23 cellular contexts compared by ENCODE assay signal in the genomic region with DNA sequence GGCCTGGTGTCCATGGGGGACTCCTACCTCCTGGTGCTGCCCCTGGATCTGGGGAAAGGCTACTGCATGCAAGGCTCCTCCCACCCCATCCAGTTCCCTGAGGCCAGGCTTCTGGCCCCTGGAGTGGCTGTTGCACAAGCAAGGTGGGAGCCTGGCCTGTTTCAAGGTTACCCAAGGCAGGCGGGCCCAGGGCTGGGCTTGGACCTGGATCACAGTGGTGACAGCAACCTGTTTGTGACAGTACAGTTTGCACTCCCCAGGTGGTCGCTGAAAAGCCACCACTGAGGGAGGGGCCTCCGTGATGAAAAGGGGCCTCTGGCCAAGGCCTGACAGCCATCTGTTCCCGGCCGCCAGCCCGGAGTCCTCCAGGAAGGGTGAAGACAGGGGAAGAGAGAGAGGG. TPM values are rescaled to one million over a fixed set of nuclear protein-coding genes. Genes with fewer than 3 reads are reported as not detected.
DNase-seq lines count a peak whose midpoint lies in the region; ATAC-seq and TF ChIP-seq lines count a peak whose summit lies in the region.
"Had no signal": no experiment of that assay in that cellular context is flagged by ENCODE, and none has a peak within 500 bp of the region (broad histone marks: within the 10 kb centered on the region; RNA-seq: fewer than 3 reads in every experiment).

No MANE protein-coding gene starts in this region.

- no peaks in the 10 kb centered on the region for H3K9me2 ChIP-seq in Karpas-422 (replicated peaks; ENCODE audit: insufficient read depth, low read length)

- H3K27ac Mint-ChIP-seq in MCF 10A (ENCODE audit: low read depth, unreplicated experiment) = peak overlapping the region; percentile 14
- H3K27ac Mint-ChIP-seq in CD8-positive, alpha-beta T cell = no peak overlapping the region
- no peak overlapping the region for H3K27ac Mint-ChIP-seq in activated CD8-positive, alpha-beta T cell treated with anti-CD3 and anti-CD28 coated beads for 36 hours
- H3K27ac Mint-ChIP-seq: CD4-positive, alpha-beta memory T cell; HFFc6 had no signal

- H2AFZ ChIP-seq in mammary epithelial cell (ENCODE audit: low read depth, low read length) (no peak overlapping the region), Karpas-422 (ENCODE audit: low read length) (no peak overlapping the region)

- in situ Hi-C loops in mammary epithelial cell (cut with MboI; ENCODE audit: low sequenced_read_pairs in 2 of 2) = no loop called here

- H3K27me3 Mint-ChIP-seq in MCF 10A (ENCODE audit: insufficient read depth, unreplicated experiment) = no peaks in the 10 kb centered on the region
- no peaks in the 10 kb centered on the region for H3K27me3 Mint-ChIP-seq in CD8-positive, alpha-beta T cell (ENCODE audit: low read depth)
- H3K27me3 Mint-ChIP-seq in activated CD8-positive, alpha-beta T cell treated with anti-CD3 and anti-CD28 coated beads for 36 hours = peaks cover 6% of the 10 kb centered on the region

- no peaks in the 10 kb centered on the region for H3K36me3 Mint-ChIP-seq in MCF 10A (ENCODE audit: insufficient read depth, unreplicated experiment)
- no peaks in the 10 kb centered on the region for H3K36me3 Mint-ChIP-seq in CD8-positive, alpha-beta T cell
- no peaks in the 10 kb centered on the region for H3K36me3 Mint-ChIP-seq in activated CD8-positive, alpha-beta T cell treated with anti-CD3 and anti-CD28 coated beads for 36 hours (ENCODE audit: low read depth)
- H3K36me3 Mint-ChIP-seq: CD4-positive, alpha-beta memory T cell had no signal

- H3K9ac ChIP-seq in mammary epithelial cell (ENCODE audit: insufficient read depth, low read length) = no peak overlapping the region
- no peak overlapping the region for H3K9ac ChIP-seq in Karpas-422 (ENCODE audit: low read length)
- H3K9ac ChIP-seq: BLaER1 had no signal

- POLR2A ChIA-PET in MCF 10A (lab: Yijun Ruan, JAX) = no interaction called here
- POLR2A ChIA-PET in CD8-positive, alpha-beta T cell (lab: Charles Lee) = no interaction called here
- POLR2A ChIA-PET in activated CD8-positive, alpha-beta T cell treated with anti-CD3 and anti-CD28 coated beads for 36 hours (lab: Charles Lee) = no interaction called here

- WGBS in mammary epithelial cell (ENCODE audit: low coverage, missing lambda C conversion rate) = 49% methylated on average over 4 of the region's 6 CpGs

- intact Hi-C loops in MCF 10A (cut with micrococcal nuclease) = no loop called here
- intact Hi-C loops in mammary epithelial cell (cut with micrococcal nuclease) = no loop called here
- intact Hi-C loops in CD8-positive, alpha-beta T cell (cut with DNase I, micrococcal nuclease) = no loop called here
- intact Hi-C loops in activated CD8-positive, alpha-beta T cell treated with anti-CD3 and anti-CD28 coated beads for 36 hours (cut with micrococcal nuclease) = no loop called here

- H3K4me3 Mint-ChIP-seq in MCF 10A (ENCODE audit: unreplicated experiment) = no peak overlapping the region
- H3K4me3 Mint-ChIP-seq in CD8-positive, alpha-beta T cell = no peak overlapping the region
- no peak overlapping the region for H3K4me3 Mint-ChIP-seq in activated CD8-positive, alpha-beta T cell treated with anti-CD3 and anti-CD28 coated beads for 36 hours
- H3K4me3 Mint-ChIP-seq: CD4-positive, alpha-beta memory T cell; HFFc6 had no signal

- no peak overlapping the region for H3K4me3 ChIP-seq in mammary epithelial cell (replicated peaks in 1 of 3; ENCODE audit: insufficient read depth in 1 of 3, low read depth in 2 of 3, low read length in 3 of 3)
- no peak overlapping the region for H3K4me3 ChIP-seq in coronary artery
- H3K4me3 ChIP-seq in CD8-positive, alpha-beta T cell (ENCODE audit: low read depth, low read length) = no peak overlapping the region
- H3K4me3 ChIP-seq in Karpas-422 (ENCODE audit: low read length) = no peak overlapping the region
- H3K4me3 ChIP-seq: A549, BLaER1 had no signal

- H3K9me3 ChIP-seq in mammary epithelial cell (replicated peaks; ENCODE audit: insufficient read depth, low read length) (no peaks in the 10 kb centered on the region), Karpas-422 (ENCODE audit: low read length) (no peaks in the 10 kb centered on the region)
- H3K9me3 ChIP-seq in CD8-positive, alpha-beta T cell (ENCODE audit: low read length) = no peaks in the 10 kb centered on the region
- H3K9me3 ChIP-seq: A549 had no signal

- no peak for TF ChIP-seq CTCF in MCF 10A (IDR thresholded peaks at IDR 0.05; ENCODE audit: unreplicated experiment)
- TF ChIP-seq CTCF in mammary epithelial cell (conservative IDR thresholded peaks at IDR 0.05 in 1 of 2, IDR thresholded peaks at IDR 0.05 in 1 of 2; ENCODE audit: extremely low read depth in 1 of 2, insufficient read depth in 1 of 2, low read depth in 1 of 2, low read length in 2 of 2) = no peak
- TF ChIP-seq CTCF in coronary artery (IDR thresholded peaks at IDR 0.05) = no peak
- TF ChIP-seq CTCF in CD8-positive, alpha-beta T cell (IDR thresholded peaks at IDR 0.05) = no peak
- no peak for TF ChIP-seq CTCF in activated CD8-positive, alpha-beta T cell treated with anti-CD3 and anti-CD28 coated beads for 36 hours (IDR thresholded peaks at IDR 0.05)

- CTCF ChIA-PET in MCF 10A (lab: Yijun Ruan, JAX) (no interaction called here), mammary epithelial cell (lab: Charles Lee; ENCODE audit: low non-redundant PET) (no interaction called here)
- CTCF ChIA-PET in CD8-positive, alpha-beta T cell (lab: Charles Lee) = no interaction called here
- CTCF ChIA-PET in activated CD8-positive, alpha-beta T cell treated with anti-CD3 and anti-CD28 coated beads for 36 hours (lab: Charles Lee) = no interaction called here

- peaks cover 5% of the 10 kb centered on the region for H3K4me1 Mint-ChIP-seq in MCF 10A (ENCODE audit: insufficient read depth, unreplicated experiment)
- no peaks in the 10 kb centered on the region for H3K4me1 Mint-ChIP-seq in CD8-positive, alpha-beta T cell (ENCODE audit: low read depth)
- no peaks in the 10 kb centered on the region for H3K4me1 Mint-ChIP-seq in activated CD8-positive, alpha-beta T cell treated with anti-CD3 and anti-CD28 coated beads for 36 hours (ENCODE audit: low read depth)
- H3K4me1 Mint-ChIP-seq: CD4-positive, alpha-beta memory T cell had no signal

- H3K9me3 Mint-ChIP-seq in MCF 10A (ENCODE audit: unreplicated experiment) = peaks cover 8% of the 10 kb centered on the region
- H3K9me3 Mint-ChIP-seq in CD8-positive, alpha-beta T cell = peaks cover 2% of the 10 kb centered on the region
- no peaks in the 10 kb centered on the region for H3K9me3 Mint-ChIP-seq in activated CD8-positive, alpha-beta T cell treated with anti-CD3 and anti-CD28 coated beads for 36 hours
- H3K9me3 Mint-ChIP-seq: HFFc6 had no signal

- no peaks in the 10 kb centered on the region for H3K27me3 ChIP-seq in mammary epithelial cell (ENCODE audit: insufficient read depth, low read length)
- H3K27me3 ChIP-seq in CD8-positive, alpha-beta T cell (ENCODE audit: insufficient read depth, low read length) = no peaks in the 10 kb centered on the region
- H3K27me3 ChIP-seq in Karpas-422 (ENCODE audit: low read length) = no peaks in the 10 kb centered on the region
- H3K27me3 ChIP-seq: BLaER1 had no signal

- H3K27ac ChIP-seq in mammary epithelial cell (ENCODE audit: insufficient read depth, low read depth, low read length) (no peak overlapping the region), coronary artery (no peak overlapping the region), Karpas-422 (ENCODE audit: low read length) (no peak overlapping the region)
- no peak overlapping the region for H3K27ac ChIP-seq in CD8-positive, alpha-beta T cell (ENCODE audit: low read depth, low read length)
- H3K27ac ChIP-seq: A549, BLaER1, HL-60 had no signal

- H4K20me1 ChIP-seq in mammary epithelial cell (ENCODE audit: insufficient read depth, low read length) = no peaks in the 10 kb centered on the region
- no peaks in the 10 kb centered on the region for H4K20me1 ChIP-seq in Karpas-422 (ENCODE audit: insufficient read depth, low read depth, low read length)
- H4K20me1 ChIP-seq: BLaER1 had no signal

- dilution Hi-C loops in mammary epithelial cell (cut with HindIII; ENCODE audit: low sequenced_read_pairs) = no loop called here

- H3K4me2 ChIP-seq in mammary epithelial cell (ENCODE audit: insufficient read depth, low read depth, low read length) (no peak overlapping the region), Karpas-422 (ENCODE audit: low read depth, low read length, poor library complexity, severe bottlenecking) (no peak overlapping the region)
- H3K4me2 ChIP-seq: A549, BLaER1 had no signal

- DNase-seq in MCF 10A (ENCODE audit: unreplicated experiment) = no peak
- no peak for DNase-seq in mammary epithelial cell
- peak; percentile 5 for DNase-seq in NCI-H69 (lab: John Stamatoyannopoulos, UW)
- DNase-seq in coronary artery (ENCODE audit: low spot score) = peak; percentile 62
- peak; percentile 50 for DNase-seq in retina
- no peak for DNase-seq in CD8-positive, alpha-beta T cell
- no peak for DNase-seq in Karpas-422
- no peak for DNase-seq in activated CD8-positive, alpha-beta T cell treated with anti-CD3 and anti-CD28 coated beads for 36 hours
- DNase-seq: Calu3; CD4-positive, alpha-beta memory T cell; DMS79; HFFc6; NCI-H1105; NCI-H1694 treated with DMSO at 0.1 percent for 48 hours; NCI-H510A; NCI-H82; OCI-M1; SIG-M5 had no signal

- H3K36me3 ChIP-seq in mammary epithelial cell (ENCODE audit: insufficient read depth, low read length) = no peaks in the 10 kb centered on the region
- no peaks in the 10 kb centered on the region for H3K36me3 ChIP-seq in CD8-positive, alpha-beta T cell (ENCODE audit: insufficient read depth, low read length)
- no peaks in the 10 kb centered on the region for H3K36me3 ChIP-seq in Karpas-422 (ENCODE audit: insufficient read depth, low read length)
- H3K36me3 ChIP-seq: BLaER1 had no signal

- BruUV-seq in MCF 10A (replicated peaks; lab: Mats Ljungman, UMichigan) = no TSS peak
- no TSS peak for BruUV-seq in mammary epithelial cell (replicated peaks; lab: Mats Ljungman, UMichigan)

- no peak for ATAC-seq in CD8-positive, alpha-beta T cell
- no peak for ATAC-seq in activated CD8-positive, alpha-beta T cell treated with anti-CD3 and anti-CD28 coated beads for 36 hours

- H3K79me2 ChIP-seq in mammary epithelial cell (ENCODE audit: insufficient read depth, low read length) (no peaks in the 10 kb centered on the region), Karpas-422 (ENCODE audit: low read length) (no peaks in the 10 kb centered on the region)

- H3K4me1 ChIP-seq in mammary epithelial cell (ENCODE audit: insufficient read depth, low read length) = peaks cover 9% of the 10 kb centered on the region
- no peaks in the 10 kb centered on the region for H3K4me1 ChIP-seq in CD8-positive, alpha-beta T cell (ENCODE audit: insufficient read depth, low read length)
- no peaks in the 10 kb centered on the region for H3K4me1 ChIP-seq in Karpas-422 (ENCODE audit: low read length)
- H3K4me1 ChIP-seq: A549 had no signal

RNA-seq across cellular contexts. Expression of a gene that starts 14.4 kb away (rescaled TPM):
- total RNA-seq in MCF 10A (2022) = not detected in 2 replicates
- total RNA-seq in mammary epithelial cell = under 1 TPM in 1 of 2 donors, not detected in 1; 0.33 TPM
- polyA plus RNA-seq in mammary epithelial cell = 0.03 TPM
- polyA minus RNA-seq in mammary epithelial cell = not detected
- total RNA-seq in CD8-positive, alpha-beta T cell = not detected
- not detected in 2 replicates for total RNA-seq in Karpas-422 (2014; rRNA removed; shearing (Covaris generic); ENCODE audit: low replicate concordance)
- not detected for total RNA-seq in activated CD8-positive, alpha-beta T cell treated with anti-CD3 and anti-CD28 coated beads for 36 hours
- total RNA-seq: Calu3; CD4-positive, alpha-beta memory T cell; HT1080; RPMI7951 had no signal
- polyA plus RNA-seq: CD4-positive, alpha-beta memory T cell had no signal

Comparison
In these comparisons a context has a peak if more than half of its experiments do, and no peak if none do; other contexts are left out.
1. DNase-seq: peak in NCI-H69 (single experiment), coronary artery (single experiment) and retina (single experiment); none in MCF 10A (single experiment), mammary epithelial cell (single experiment), CD8-positive, alpha-beta T cell (0 of 7), Karpas-422 (single experiment) and activated CD8-positive, alpha-beta T cell treated with anti-CD3 and anti-CD28 coated beads for 36 hours (single experiment).